8 cellular contexts compared by ENCODE assay signal in genomic region chr12:21526053-21526452, GRCh38. TPM values are rescaled to one million over a fixed set of nuclear protein-coding genes. Genes with fewer than 3 reads are reported as not detected.
DNase-seq lines count a peak whose midpoint lies in the region; FAIRE-seq and TF ChIP-seq lines count a peak whose summit lies in the region.

Gene SPX (plus strand): TSS chr12:21526296. CDS start chr12:21526473, 177 bp downstream.

- no peak within 1 kb of the TSS for H2BK120ac ChIP-seq in mesenchymal stem cell (ENCODE audit: low read depth, low read length)

- WGBS in mesenchymal stem cell = no CpG with 5 or more reads among the region's 1 CpG

- H2AFZ ChIP-seq in mesenchymal stem cell (ENCODE audit: low read depth, low read length) = no peak within 1 kb of the TSS

- no peak within 1 kb of the TSS for H3K23ac ChIP-seq in mesenchymal stem cell (ENCODE audit: low read length in 2 of 2)

- H2BK15ac ChIP-seq in mesenchymal stem cell (ENCODE audit: low read depth, poor library complexity, severe bottlenecking) = no peak within 1 kb of the TSS

- H3K27ac ChIP-seq in mesenchymal stem cell (ENCODE audit: low read length, poor library complexity, severe bottlenecking) = no peak within 1 kb of the TSS
- no peak within 1 kb of the TSS for H3K27ac ChIP-seq in caudate nucleus (ENCODE audit: low read depth, low read length)

- no peak within 1 kb of the TSS for H2AK5ac ChIP-seq in mesenchymal stem cell (ENCODE audit: low read length, severe bottlenecking)

- H3K4me2 ChIP-seq in mesenchymal stem cell (ENCODE audit: low read length, poor library complexity, severe bottlenecking) = peak within 1 kb of the TSS; percentile 97

- H2BK5ac ChIP-seq in mesenchymal stem cell (ENCODE audit: low read depth, low read length, poor library complexity, severe bottlenecking) = no peak within 1 kb of the TSS

- TF ChIP-seq CTCF in bronchial epithelial cell (IDR thresholded peaks at IDR 0.05; ENCODE audit: insufficient read depth, low read length, severe bottlenecking) = no peak

- DNase-seq in ACHN (peak; percentile 44), HuH-7 (ENCODE audit: low spot score) (peak; percentile 44), bronchial epithelial cell (ENCODE audit: low read depth) (peak; percentile 82), mesenchymal stem cell (no peak), NCI-H1048 (lab: John Stamatoyannopoulos, UW) (no peak), NCI-H2029 treated with DMSO at 0.1 percent for 48 hours (lab: John Stamatoyannopoulos, UW) (no peak), caudate nucleus (lab: John Stamatoyannopoulos, UW) (no peak)
- no peak for DNase-seq in stimulated activated CD4-positive, alpha-beta T cell treated with anti-CD3 and anti-CD28 coated beads, Interleukin-4, amount 100 ng/mL, for 4 hours

- H3K9me3 ChIP-seq in mesenchymal stem cell (ENCODE audit: control insufficient read depth, low read length) = no peaks in the 10 kb centered on the region

- H3K36me3 ChIP-seq in bronchial epithelial cell (ENCODE audit: control insufficient read depth, insufficient read depth, low read length) = no peaks in the 10 kb centered on the region
- H3K36me3 ChIP-seq in mesenchymal stem cell (ENCODE audit: control insufficient read depth in 1 of 2, insufficient read depth in 2 of 2, low read depth in 1 of 2, low read length in 2 of 2) = no peaks in the 10 kb centered on the region

- no peak within 1 kb of the TSS for H3K4ac ChIP-seq in mesenchymal stem cell (ENCODE audit: low read depth in 1 of 2, low read length in 2 of 2)

- no peak within 1 kb of the TSS for H4K91ac ChIP-seq in mesenchymal stem cell (ENCODE audit: low read length)

- no peaks in the 10 kb centered on the region for H3K4me1 ChIP-seq in mesenchymal stem cell (ENCODE audit: control insufficient read depth, insufficient read depth, low read depth, low read length)

- no peak within 1 kb of the TSS for H3K14ac ChIP-seq in mesenchymal stem cell (ENCODE audit: low read length in 2 of 2)

- H3K27me3 ChIP-seq in bronchial epithelial cell (ENCODE audit: control insufficient read depth, insufficient read depth, low read length) (no peaks in the 10 kb centered on the region), mesenchymal stem cell (ENCODE audit: control insufficient read depth in 1 of 2, insufficient read depth in 1 of 2, low read length in 2 of 2) (peaks cover 0 to 15% of the 10 kb centered on the region in 2 experiments)

- no peak within 1 kb of the TSS for H3K18ac ChIP-seq in mesenchymal stem cell (ENCODE audit: low read depth in 1 of 2, low read length in 2 of 2)

- no peak within 1 kb of the TSS for H2BK12ac ChIP-seq in mesenchymal stem cell (ENCODE audit: low read length in 2 of 2)

- in situ Hi-C loops in ACHN (cut with HindIII; ENCODE audit: low pct_ligation_motif_present, low pct_unique_long_range_greater_than_20kb, low sequenced_read_pairs) = no loop called here

- FAIRE-seq in bronchial epithelial cell (lab: Jason Lieb, UNC) = no peak

- peak within 1 kb of the TSS; percentile 67 for H3K9ac ChIP-seq in mesenchymal stem cell (ENCODE audit: low read length)

- no peak within 1 kb of the TSS for H4K8ac ChIP-seq in mesenchymal stem cell (ENCODE audit: low read length)

- H3K4me3 ChIP-seq in bronchial epithelial cell (ENCODE audit: low read depth, low read length) (peak within 1 kb of the TSS; percentile 56), mesenchymal stem cell (ENCODE audit: insufficient read depth in 1 of 2, low read depth in 1 of 2, low read length in 2 of 2) (peak within 1 kb of the TSS in 1 of 2 experiments; percentile 89)

- H3K79me1 ChIP-seq in mesenchymal stem cell (replicated peaks; ENCODE audit: low read length, poor library complexity, severe bottlenecking) = no peaks in the 10 kb centered on the region

RNA-seq across cellular contexts. Expression of gene SPX, which starts in this region (rescaled TPM):
- 3.4 and 6.3 TPM in 2 replicates for total RNA-seq in bronchial epithelial cell
- polyA plus RNA-seq in mesenchymal stem cell (2013, experiment 1 of 2) = 0.37 TPM
- polyA plus RNA-seq in mesenchymal stem cell (2013, experiment 2 of 2) = 0.53 TPM

Comparison
In these comparisons a context has a peak if more than half of its experiments do, and no peak if none do; other contexts are left out.
1. DNase-seq: peak in ACHN (single experiment), HuH-7 (single experiment) and bronchial epithelial cell (single experiment); none in mesenchymal stem cell (single experiment), NCI-H1048 (single experiment), NCI-H2029 treated with DMSO at 0.1 percent for 48 hours (single experiment), stimulated activated CD4-positive, alpha-beta T cell treated with anti-CD3 and anti-CD28 coated beads, Interleukin-4, amount 100 ng/mL, for 4 hours (0 of 2) and caudate nucleus (0 of 61).